9 cellular contexts compared by ENCODE assay signal in the genomic region with DNA sequence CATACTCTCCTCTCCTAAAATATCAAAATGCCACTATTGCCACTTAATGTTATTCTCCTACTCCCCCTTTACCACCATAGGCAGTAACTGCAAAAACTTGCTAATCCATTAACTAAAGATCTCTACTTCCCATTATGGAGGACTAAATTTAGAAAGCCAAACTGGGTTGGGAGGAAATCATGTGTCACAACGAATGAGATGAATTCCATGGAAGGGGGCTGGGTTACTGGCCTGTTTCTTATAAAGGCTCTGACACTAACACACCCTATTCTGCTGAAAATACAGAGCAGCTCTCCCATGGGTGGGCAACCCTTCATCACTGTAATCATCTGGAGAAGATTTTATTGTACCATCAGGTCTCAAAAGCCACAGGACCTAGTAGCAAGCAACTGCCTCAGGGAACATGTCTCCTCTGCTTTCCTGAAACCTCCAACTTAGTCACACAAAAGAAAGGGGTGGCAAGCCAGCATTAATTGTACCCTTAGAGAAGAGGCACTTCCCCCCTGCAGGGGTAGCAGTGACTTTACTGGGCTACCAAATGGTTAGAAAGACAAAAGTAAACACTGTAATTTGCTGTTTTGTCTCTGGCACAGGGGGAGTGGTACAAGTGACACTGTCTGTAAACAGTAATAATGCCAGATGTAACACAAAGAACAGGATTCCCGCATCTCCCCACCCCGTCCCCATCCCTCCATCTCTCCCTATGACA.
A peak's percentile ranks its signal among the peaks of the same experiment; 100 is the strongest.
DNase-seq lines count a peak whose midpoint lies in the region; ATAC-seq, FAIRE-seq and TF ChIP-seq lines count a peak whose summit lies in the region.
"Had no signal": no experiment of that assay in that cellular context is flagged by ENCODE, and none has a peak within 500 bp of the region (broad histone marks: within the 10 kb centered on the region; RNA-seq: fewer than 3 reads in every experiment).

No MANE protein-coding gene starts in this region.

- H3K27ac Mint-ChIP-seq in activated T-cell treated with anti-CD3 and anti-CD28 coated beads, Interleukin-2, amount 50 U/mL, for 72 hours = peak overlapping the region; percentile 93
- peak overlapping the region; percentile 65 for H3K27ac Mint-ChIP-seq in stimulated activated naive B cell treated with anti-CD40 and anti-IgM and Interleukin-4, amounts not matched to agents 10 μg/mL and 1 μg/mL and 100 μg/mL, for 72 hours

- peak overlapping the region; percentile 6 to 40 (median 18) for H3K27ac ChIP-seq in Peyer's patch
- H3K27ac ChIP-seq: KMS-11 had no signal

- peaks cover 0 to 9% (median 2%) of the 10 kb centered on the region in 4 donors for H3K4me1 ChIP-seq in Peyer's patch

- H3K36me3 Mint-ChIP-seq in activated T-cell treated with anti-CD3 and anti-CD28 coated beads, Interleukin-2, amount 50 U/mL, for 72 hours (ENCODE audit: insufficient read depth in 2 of 2) = peaks cover 1 to 9% of the 10 kb centered on the region in 2 donors
- peaks cover 42 to 51% of the 10 kb centered on the region in 2 donors for H3K36me3 Mint-ChIP-seq in stimulated activated naive B cell treated with anti-CD40 and anti-IgM and Interleukin-4, amounts not matched to agents 10 μg/mL and 1 μg/mL and 100 μg/mL, for 72 hours

- H3K4me3 Mint-ChIP-seq in activated T-cell treated with anti-CD3 and anti-CD28 coated beads, Interleukin-2, amount 50 U/mL, for 72 hours = peak overlapping the region; percentile 68 to 87
- peak overlapping the region; percentile 77 to 78 for H3K4me3 Mint-ChIP-seq in stimulated activated naive B cell treated with anti-CD40 and anti-IgM and Interleukin-4, amounts not matched to agents 10 μg/mL and 1 μg/mL and 100 μg/mL, for 72 hours

- H3K27me3 ChIP-seq in Peyer's patch = no peaks in the 10 kb centered on the region

- H3K4me3 ChIP-seq in Peyer's patch = no peak overlapping the region

- no peaks in the 10 kb centered on the region for H3K9me3 Mint-ChIP-seq in activated T-cell treated with anti-CD3 and anti-CD28 coated beads, Interleukin-2, amount 50 U/mL, for 72 hours
- peaks cover 0 to 1% of the 10 kb centered on the region in 2 donors for H3K9me3 Mint-ChIP-seq in stimulated activated naive B cell treated with anti-CD40 and anti-IgM and Interleukin-4, amounts not matched to agents 10 μg/mL and 1 μg/mL and 100 μg/mL, for 72 hours

- TF ChIP-seq CTCF in Peyer's patch (IDR thresholded peaks at IDR 0.05) = no peak

- no peak for TF ChIP-seq POLR2A in Peyer's patch (IDR thresholded peaks at IDR 0.05)

- peaks cover 33% of the 10 kb centered on the region for H3K4me1 Mint-ChIP-seq in activated T-cell treated with anti-CD3 and anti-CD28 coated beads, Interleukin-2, amount 50 U/mL, for 72 hours (ENCODE audit: low read depth)
- H3K4me1 Mint-ChIP-seq in stimulated activated naive B cell treated with anti-CD40 and anti-IgM and Interleukin-4, amounts not matched to agents 10 μg/mL and 1 μg/mL and 100 μg/mL, for 72 hours = peaks cover 34 to 59% of the 10 kb centered on the region in 2 donors

- ATAC-seq in activated T-cell treated with anti-CD3 and anti-CD28 coated beads, Interleukin-2, amount 50 U/mL, for 72 hours (replicated peaks in 1 of 2) = no peak
- peak in 1 of 2 donors; percentile 25 for ATAC-seq in stimulated activated naive B cell treated with anti-CD40 and anti-IgM and Interleukin-4, amounts not matched to agents 10 μg/mL and 1 μg/mL and 100 μg/mL, for 72 hours (replicated peaks)
- no peak for ATAC-seq in HG02884 (IDR thresholded peaks at IDR 0.05; ENCODE audit: unreplicated experiment)

- no peak for DNase-seq in activated T-cell treated with anti-CD3 and anti-CD28 coated beads, Interleukin-2, amount 50 U/mL, for 72 hours
- no peak for DNase-seq in activated T-cell treated with anti-CD3 and anti-CD28 coated beads, Interleukin-2, amount 50 U/mL, for 1 hour
- DNase-seq in Peyer's patch (no peak), fibroblast of gingiva (ENCODE audit: low read depth) (peak; percentile 9), frontal cortex (ENCODE audit: low spot score in 2 of 2) (no peak)
- DNase-seq in stimulated activated naive B cell treated with anti-CD40 and anti-IgM and Interleukin-4, amounts not matched to agents 10 μg/mL and 1 μg/mL and 100 μg/mL, for 72 hours = no peak
- no peak for DNase-seq in activated CD4-positive, CD25-positive, alpha-beta regulatory T cell (lab: John Stamatoyannopoulos, UW)

- H3K9me3 ChIP-seq in Peyer's patch = no peaks in the 10 kb centered on the region

- no peaks in the 10 kb centered on the region for H3K27me3 Mint-ChIP-seq in activated T-cell treated with anti-CD3 and anti-CD28 coated beads, Interleukin-2, amount 50 U/mL, for 72 hours (ENCODE audit: low read depth)
- H3K27me3 Mint-ChIP-seq in stimulated activated naive B cell treated with anti-CD40 and anti-IgM and Interleukin-4, amounts not matched to agents 10 μg/mL and 1 μg/mL and 100 μg/mL, for 72 hours = no peaks in the 10 kb centered on the region

- no peak for FAIRE-seq in frontal cortex (lab: Jason Lieb, UNC)

- peaks cover 0 to 41% (median 0%) of the 10 kb centered on the region in 3 donors for H3K36me3 ChIP-seq in Peyer's patch
